ENCODE assay signal across 8 cellular contexts in the genomic region with DNA sequence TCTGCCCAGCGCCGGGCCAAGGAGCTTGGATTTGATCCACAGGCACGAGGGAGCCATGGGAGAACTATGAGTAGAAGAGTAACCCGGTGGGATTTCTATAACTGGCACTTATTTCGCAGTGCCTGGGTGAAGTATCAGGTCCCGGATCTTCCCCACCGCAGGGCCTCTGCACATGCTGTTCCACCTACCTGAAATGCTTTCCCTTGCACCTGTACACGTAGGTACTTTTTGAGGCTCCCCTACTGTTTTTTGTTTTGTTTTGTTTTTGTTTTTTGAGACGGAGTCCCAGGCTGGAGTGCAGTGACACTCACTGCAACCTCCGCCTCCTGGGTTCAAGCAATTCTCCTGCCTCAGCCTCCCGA. TPM values are rescaled to one million over a fixed set of nuclear protein-coding genes. Genes with fewer than 3 reads are reported as not detected.
DNase-seq lines count a peak whose midpoint lies in the region; ATAC-seq and TF ChIP-seq lines count a peak whose summit lies in the region.

No MANE protein-coding gene starts in this region.

- H4K8ac ChIP-seq in IMR-90 (ENCODE audit: low read depth in 2 of 2, low read length in 2 of 2), result no peak overlapping the region

- 22% methylated on average over 5 of the region's 11 CpGs; no CpG with 5 or more reads in 1 of the 2 experiments for WGBS in IMR-90 (ENCODE audit: extremely low coverage in 2 of 2, insufficient read length in 1 of 2), 2 experiments

- H3K36me3 ChIP-seq in BLaER1 (no peaks in the 10 kb centered on the region), IMR-90 (ENCODE audit: control insufficient read depth, insufficient read depth, low read length) (no peaks in the 10 kb centered on the region), neural cell (ENCODE audit: insufficient read depth, low read length) (no peaks in the 10 kb centered on the region)

- TF ChIP-seq CTCF in IMR-90 (conservative IDR thresholded peaks at IDR 0.05; ENCODE audit: low read depth, low read length) (no peak), neural cell (IDR thresholded peaks at IDR 0.05; ENCODE audit: poor library complexity, severe bottlenecking) (no peak)

- in situ Hi-C loops in IMR-90 (cut with MboI; ENCODE audit: low sequenced_read_pairs), result loop anchor here (5.0 kb wide), 1 partner anchor 229 kb away; no protein-coding TSS in a partner anchor

- H2BK15ac ChIP-seq in IMR-90 (ENCODE audit: low read depth, low read length), result no peak overlapping the region

- peak overlapping the region; percentile 90 for H2AFZ ChIP-seq in IMR-90 (replicated peaks; ENCODE audit: low read length, poor library complexity)
- no peak overlapping the region for H2AFZ ChIP-seq in neural cell (ENCODE audit: low read depth, low read length)

- no peak overlapping the region for H3K14ac ChIP-seq in IMR-90 (replicated peaks; ENCODE audit: low read depth, low read length)

- no peak overlapping the region for H4K91ac ChIP-seq in IMR-90 (ENCODE audit: insufficient read depth, low read depth, low read length)

- peaks cover 8% of the 10 kb centered on the region for H3K27me3 Mint-ChIP-seq in central memory CD8-positive, alpha-beta T cell

- peaks cover 2% of the 10 kb centered on the region for H3K36me3 Mint-ChIP-seq in central memory CD8-positive, alpha-beta T cell (ENCODE audit: insufficient read depth)

- BruUV-seq in IMR-90 (replicated peaks; lab: Mats Ljungman, UMichigan), result no TSS peak

- CTCF ChIA-PET in IMR-90 (lab: Yijun Ruan, JAX), result interaction anchor here (0.7 kb wide), 1 partner anchor 11 kb away, joined by 3 read pairs; no protein-coding TSS in a partner anchor

- H3K4me3 Mint-ChIP-seq in central memory CD8-positive, alpha-beta T cell, result peak overlapping the region; percentile 77

- peaks cover 6% of the 10 kb centered on the region; the same call in 1 of the 2 replicates for H3K27me3 ChIP-seq in BLaER1
- H3K27me3 ChIP-seq in IMR-90 (ENCODE audit: control insufficient read depth, insufficient read depth, low read length), result peaks cover 12% of the 10 kb centered on the region; the same call in 1 of the 2 replicates
- peaks cover 34% of the 10 kb centered on the region for H3K27me3 ChIP-seq in neural cell (ENCODE audit: insufficient read depth, low read depth, low read length)

- TF ChIP-seq EP300 in neural cell (conservative IDR thresholded peaks at IDR 0.05; ENCODE audit: poor library complexity, severe bottlenecking), result no peak

- H3K9me2 ChIP-seq in neural cell (ENCODE audit: insufficient read depth, low read length), result no peaks in the 10 kb centered on the region

- peak overlapping the region; percentile 53 for H3K27ac Mint-ChIP-seq in central memory CD8-positive, alpha-beta T cell (ENCODE audit: low read depth)

- H3K4ac ChIP-seq in IMR-90 (ENCODE audit: low read depth, low read length), result no peak overlapping the region

- ATAC-seq in IMR-90 (ENCODE audit: low read depth), result no peak
- no peak for ATAC-seq in central memory CD8-positive, alpha-beta T cell (replicated peaks; ENCODE audit: extremely low read depth, poor library complexity, severe bottlenecking)
- no peak for ATAC-seq in HG03442 (IDR thresholded peaks at IDR 0.05; ENCODE audit: unreplicated experiment)

- no peaks in the 10 kb centered on the region for H3K9me3 Mint-ChIP-seq in central memory CD8-positive, alpha-beta T cell

- H4K20me1 ChIP-seq in BLaER1, result no peaks in the 10 kb centered on the region
- no peaks in the 10 kb centered on the region for H4K20me1 ChIP-seq in IMR-90 (ENCODE audit: insufficient read depth, low read length)
- no peaks in the 10 kb centered on the region for H4K20me1 ChIP-seq in neural cell (ENCODE audit: insufficient read depth)

- H3K79me2 ChIP-seq in neural cell (replicated peaks; ENCODE audit: insufficient read depth, low read length), result no peaks in the 10 kb centered on the region

- no peak for DNase-seq in IMR-90
- DNase-seq in central memory CD8-positive, alpha-beta T cell (ENCODE audit: low spot score in 2 of 2), result no peak
- DNase-seq in activated CD4-positive, CD25-positive, alpha-beta regulatory T cell treated with anti-CD3 and anti-CD28 coated beads, Interleukin-2, amount 50 U/mL, for 72 hours, result no peak
- no peak for DNase-seq in COLO829 (ENCODE audit: low spot score)
- DNase-seq in glomerular visceral epithelial cell (ENCODE audit: extremely low spot score), result no peak

- no peak overlapping the region for H4K5ac ChIP-seq in IMR-90 (ENCODE audit: low read depth, low read length)

- H3K4me1 ChIP-seq in BLaER1, result peaks cover 59% of the 10 kb centered on the region
- peaks cover 4% of the 10 kb centered on the region; the same call in 1 of the 2 replicates for H3K4me1 ChIP-seq in IMR-90 (ENCODE audit: control insufficient read depth, insufficient read depth, low read length)

- H2BK20ac ChIP-seq in IMR-90 (ENCODE audit: low read depth, low read length), result no peak overlapping the region

- intact Hi-C loops in IMR-90 (cut with micrococcal nuclease), result no loop called here

- H3K18ac ChIP-seq in IMR-90 (ENCODE audit: low read depth, low read length), result no peak overlapping the region

- no peaks in the 10 kb centered on the region for H3F3A ChIP-seq in neural cell (ENCODE audit: insufficient read depth, low read length, poor library complexity, severe bottlenecking)

- dilution Hi-C loops in IMR-90 (cut with HindIII; ENCODE audit: low sequenced_read_pairs, unreplicated experiment), result no loop called here

- no peak overlapping the region for H2AK5ac ChIP-seq in IMR-90 (ENCODE audit: low read depth, low read length)

- peaks cover 11% of the 10 kb centered on the region for H3K4me1 Mint-ChIP-seq in central memory CD8-positive, alpha-beta T cell

- TF ChIP-seq RAD21 in IMR-90 (IDR thresholded peaks at IDR 0.05; ENCODE audit: low read length) (no peak), neural cell (conservative IDR thresholded peaks at IDR 0.05) (no peak)

- POLR2A ChIA-PET in IMR-90 (lab: Charles Lee; ENCODE audit: unreplicated experiment), result no interaction called here

- H3K56ac ChIP-seq in IMR-90 (ENCODE audit: extremely low read depth, insufficient read depth, low read length), result no peak overlapping the region

- no peaks in the 10 kb centered on the region for H3K79me1 ChIP-seq in IMR-90 (ENCODE audit: low read depth in 1 of 2, low read length in 2 of 2)

- H3K4me3 ChIP-seq in BLaER1 (peak overlapping the region; percentile 78), IMR-90 (ENCODE audit: insufficient read depth, low read depth, low read length) (peak overlapping the region; percentile 28; the same call in 1 of the 2 replicates), neural cell (ENCODE audit: low read length) (peak overlapping the region; percentile 31)

- H3K27ac ChIP-seq in BLaER1 (no peak overlapping the region), IMR-90 (ENCODE audit: insufficient read depth, low read length) (no peak overlapping the region), neural cell (ENCODE audit: low read length) (no peak overlapping the region)

- no peak overlapping the region for H2BK120ac ChIP-seq in IMR-90 (ENCODE audit: low read depth, low read length)

- H3K9ac ChIP-seq in BLaER1 (no peak overlapping the region), IMR-90 (ENCODE audit: low read depth, low read length) (no peak overlapping the region), neural cell (ENCODE audit: low read length) (no peak overlapping the region)

- no peak overlapping the region for H2BK5ac ChIP-seq in IMR-90 (ENCODE audit: low read depth, low read length, poor library complexity, severe bottlenecking)

- H3K9me3 ChIP-seq in BLaER1 (no peaks in the 10 kb centered on the region), IMR-90 (ENCODE audit: control insufficient read depth, insufficient read depth, low read length) (no peaks in the 10 kb centered on the region), neural cell (ENCODE audit: low read length) (no peaks in the 10 kb centered on the region)

- no peaks in the 10 kb centered on the region for H3K9me1 ChIP-seq in IMR-90 (ENCODE audit: insufficient read depth, low read length)

- no peak overlapping the region for H2AK9ac ChIP-seq in IMR-90 (replicated peaks; ENCODE audit: low read depth, low read length, poor library complexity)

- no peak for TF ChIP-seq POLR2A in IMR-90 (IDR thresholded peaks at IDR 0.05; ENCODE audit: low read depth, low read length)

- H3K4me2 ChIP-seq in BLaER1 (peak overlapping the region; percentile 97), IMR-90 (ENCODE audit: low read depth, low read length) (peak overlapping the region; percentile 83), neural cell (ENCODE audit: low read length) (no peak overlapping the region)

- no peak overlapping the region for H3K23ac ChIP-seq in IMR-90 (ENCODE audit: low read depth, low read length)

TF ChIP-seq in IMR-90, 13 proteins besides CTCF, POLR2A, EP300 and RAD21 (continues in another document):
- no peak for TF ChIP-seq BHLHE40 (IDR thresholded peaks at IDR 0.05; ENCODE audit: low read depth, low read length)

RNA-seq across cellular contexts. Expression of a gene that starts 0.4 kb away (rescaled TPM):
- total RNA-seq in IMR-90 (2012; rRNA removed), result not detected in 2 replicates
- polyA plus RNA-seq in IMR-90 (2012; rRNA removed), result 0.04 and 0.07 TPM in 2 replicates
- 0.05 and 0.08 TPM in 2 replicates for polyA plus RNA-seq in IMR-90 (2012; cell fraction: cytosol; rRNA removed)
- polyA plus RNA-seq in IMR-90 (2012; cell fraction: nucleus; rRNA removed; ENCODE audit: low replicate concordance), result 0.18 and 0.84 TPM in 2 replicates
- polyA plus RNA-seq in neural cell, result 1.0 and 2.8 TPM in 2 replicates
- 0.49 and 1.7 TPM in 2 replicates for polyA minus RNA-seq in neural cell

RNA-seq across cellular contexts. Expression of a gene that starts 20.5 kb away (rescaled TPM):
- 1.4 and 1.9 TPM in 2 replicates for total RNA-seq in IMR-90 (2012; rRNA removed)
- 19.1 and 21.5 TPM in 2 replicates for polyA plus RNA-seq in IMR-90 (2012; rRNA removed)
- polyA plus RNA-seq in IMR-90 (2012; cell fraction: cytosol; rRNA removed), result 14.3 and 20.8 TPM in 2 replicates
- 31.8 and 52.0 TPM in 2 replicates for polyA plus RNA-seq in IMR-90 (2012; cell fraction: nucleus; rRNA removed; ENCODE audit: low replicate concordance)
- not detected in 2 replicates for polyA plus RNA-seq in neural cell
- not detected in 2 replicates for polyA minus RNA-seq in neural cell

RNA-seq across cellular contexts. Expression of a gene that starts 22.2 kb away (rescaled TPM):
- 104 and 143 TPM in 2 replicates for total RNA-seq in IMR-90 (2012; rRNA removed)
- polyA plus RNA-seq in IMR-90 (2012; rRNA removed) (643 and 742 TPM in 2 replicates), neural cell (192 and 196 TPM in 2 replicates)
- polyA plus RNA-seq in IMR-90 (2012; cell fraction: cytosol; rRNA removed), result 708 and 845 TPM in 2 replicates
- 193 and 240 TPM in 2 replicates for polyA plus RNA-seq in IMR-90 (2012; cell fraction: nucleus; rRNA removed; ENCODE audit: low replicate concordance)
- polyA minus RNA-seq in neural cell, result 70.6 and 79.4 TPM in 2 replicates

RNA-seq across cellular contexts. Expression of a gene that starts 22.3 kb away (rescaled TPM):
- total RNA-seq in IMR-90 (2012; rRNA removed), result 15.8 and 20.6 TPM in 2 replicates
- polyA plus RNA-seq in IMR-90 (2012; rRNA removed), result 50.7 and 67.9 TPM in 2 replicates
- 89.2 and 152 TPM in 2 replicates for polyA plus RNA-seq in IMR-90 (2012; cell fraction: cytosol; rRNA removed)
- 43.7 and 86.3 TPM in 2 replicates for polyA plus RNA-seq in IMR-90 (2012; cell fraction: nucleus; rRNA removed; ENCODE audit: low replicate concordance)
- polyA plus RNA-seq in neural cell, result 37.3 and 48.0 TPM in 2 replicates
- polyA minus RNA-seq in neural cell, result 9.0 and 14.5 TPM in 2 replicates

RNA-seq across cellular contexts. Expression of a gene that starts 35.3 kb away (rescaled TPM):
- total RNA-seq in IMR-90 (2012; rRNA removed), result 13.3 and 15.8 TPM in 2 replicates
- polyA plus RNA-seq in IMR-90 (2012; rRNA removed), result 78.5 and 101 TPM in 2 replicates
- polyA plus RNA-seq in IMR-90 (2012; cell fraction: cytosol; rRNA removed), result 154 and 169 TPM in 2 replicates
- 36.8 and 84.4 TPM in 2 replicates for polyA plus RNA-seq in IMR-90 (2012; cell fraction: nucleus; rRNA removed; ENCODE audit: low replicate concordance)
- polyA plus RNA-seq in neural cell, result 89.6 and 98.2 TPM in 2 replicates
- polyA minus RNA-seq in neural cell, result 35.1 and 39.4 TPM in 2 replicates

Comparison
In these comparisons a context has a peak if more than half of its experiments do, and no peak if none do; other contexts are left out.
1. H3K4me3 ChIP-seq: peak in every context shown above with its lines; median percentile 78 in BLaER1; 31 in neural cell; 28 in IMR-90.
2. RNA of a gene that starts 20.5 kb away (polyA plus RNA-seq): 14.3 to 52.0 TPM in IMR-90; not detected in neural cell; every median in the first group is over 10 times any median in the second.